Comparison of ENCODE assay signal across 7 cellular contexts in genomic region chr4:11777447-11777846, GRCh38.
"Had no signal": no experiment of that assay in that cellular context is flagged by ENCODE, and none has a peak within 500 bp of the region (broad histone marks: within the 10 kb centered on the region; RNA-seq: fewer than 3 reads in every experiment).

No MANE protein-coding gene starts in this region.

- H3K4me2 ChIP-seq: KMS-11 had no signal

- DNase-seq: IMR-90, KBM-7, KG1 had no signal

- H3K27ac ChIP-seq: HL-60, KMS-11 had no signal

- ATAC-seq: HepG2, K562 had no signal

- H3K4me3 ChIP-seq: K562 had no signal

- H3K9ac ChIP-seq: KMS-11 had no signal
